In the genomic region with DNA sequence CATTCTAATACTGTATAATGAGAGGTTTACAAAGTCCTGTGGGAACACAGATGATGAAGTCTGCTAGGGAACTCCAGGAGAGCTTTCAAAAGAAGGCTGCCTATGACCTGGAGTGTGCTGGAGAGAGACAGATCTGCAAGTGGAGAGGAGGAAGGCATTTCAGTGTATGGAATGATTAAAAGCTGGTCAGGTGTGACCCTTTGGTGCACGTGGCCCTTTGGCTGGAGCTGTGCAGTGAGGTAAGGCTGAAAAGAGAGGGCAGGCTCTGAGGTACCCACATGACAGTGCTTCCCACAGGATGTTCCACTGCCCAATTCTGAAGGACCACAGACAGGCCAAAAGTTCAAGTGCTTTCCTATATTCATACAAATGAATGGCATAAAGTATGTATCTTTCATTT, we compare ENCODE assay signal across 22 cellular contexts.
"Had no signal": no experiment of that assay in that cellular context is flagged by ENCODE, and none has a peak within 500 bp of the region (broad histone marks: within the 10 kb centered on the region; RNA-seq: fewer than 3 reads in every experiment).

No MANE protein-coding gene starts in this region.

- H3K27me3 ChIP-seq: esophagus muscularis mucosa, foreskin keratinocyte, gastroesophageal sphincter, heart right ventricle, neutrophil, pancreas, right lobe of liver, suprapubic skin, tibial artery had no signal

- ATAC-seq: foreskin keratinocyte; gastroesophageal sphincter; heart right ventricle; left lobe of liver; natural killer cell; right lobe of liver; stimulated activated naive B cell treated with anti-CD40 and anti-IgM and Interleukin-4, amounts not matched to agents 10 μg/mL and 1 μg/mL and 100 μg/mL, for 72 hours had no signal

- H3K27ac ChIP-seq: coronary artery, esophagus muscularis mucosa, foreskin keratinocyte, gastroesophageal sphincter, heart right ventricle, neutrophil, pancreas, right lobe of liver, suprapubic skin, tibial artery had no signal

- H3K4me1 ChIP-seq: esophagus muscularis mucosa, gastroesophageal sphincter, heart right ventricle, pancreas, right lobe of liver, suprapubic skin, tibial artery had no signal

- H3K4me3 ChIP-seq: coronary artery, esophagus muscularis mucosa, gastroesophageal sphincter, heart right ventricle, lung, pancreas, right lobe of liver, suprapubic skin, tibial artery had no signal

- H3K36me3 ChIP-seq: neutrophil, pancreas, right lobe of liver had no signal

- DNase-seq: dermis blood vessel endothelial cell; effector memory CD4-positive, alpha-beta T cell; foreskin keratinocyte; glutamatergic neuron; heart right ventricle; hippocampal formation; kidney glomerular epithelial cell; natural killer cell; pancreas; right lobe of liver; small intestine; stimulated activated CD4-positive, alpha-beta T cell treated with anti-CD3 and anti-CD28 coated beads, Interleukin-15, amount 100 ng/mL, for 24 hours; stimulated activated CD4-positive, alpha-beta T cell treated with anti-CD3 and anti-CD28 coated beads, Interleukin-2, amount 100 ng/mL, for 48 hours; stimulated activated naive B cell treated with anti-CD40 and anti-IgM and Interleukin-4, amounts not matched to agents 10 μg/mL and 1 μg/mL and 100 μg/mL, for 72 hours; tibial artery had no signal

- H3K9me3 ChIP-seq: esophagus muscularis mucosa, neutrophil, pancreas, right lobe of liver, suprapubic skin, tibial artery had no signal
